10 cellular contexts compared by ENCODE assay signal in the genomic region with DNA sequence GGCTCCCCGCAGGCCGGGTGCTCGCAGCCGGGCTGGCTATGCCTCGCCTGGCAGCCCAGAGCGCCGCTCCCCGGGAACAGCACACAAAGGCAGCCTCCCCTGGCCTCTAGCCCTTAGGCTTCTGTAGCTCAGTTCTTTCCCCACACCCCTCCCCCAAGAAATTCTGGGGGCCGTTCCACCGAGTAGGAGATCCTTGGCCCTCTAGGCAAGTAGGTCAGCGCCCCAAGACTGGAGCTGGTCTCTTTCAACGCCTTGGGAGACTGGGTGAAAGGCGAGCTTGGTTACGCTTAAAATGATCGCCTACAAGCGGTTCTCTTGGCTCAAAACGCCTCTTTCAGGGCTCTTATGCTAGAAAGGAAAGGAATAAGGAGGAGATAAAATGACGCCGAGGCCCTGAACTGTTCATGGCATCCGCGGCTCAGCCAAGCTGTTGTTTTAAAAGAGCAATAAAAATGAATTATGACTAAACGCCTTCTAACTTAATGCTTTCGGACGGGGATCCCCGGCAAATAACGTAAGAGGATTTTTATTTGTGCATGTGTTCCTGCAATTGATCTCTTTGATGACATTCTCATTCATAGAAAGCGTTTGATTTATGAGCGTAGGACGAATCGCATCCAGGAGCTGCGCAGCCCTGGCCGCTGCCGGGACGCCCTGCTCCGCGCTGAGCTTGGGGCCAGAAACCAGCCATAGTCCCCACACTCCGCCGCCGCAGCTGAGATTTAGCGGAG. TPM values are rescaled to one million over a fixed set of nuclear protein-coding genes. Genes with fewer than 3 reads are reported as not detected.
DNase-seq lines count a peak whose midpoint lies in the region; ATAC-seq and TF ChIP-seq lines count a peak whose summit lies in the region.
"Had no signal": no experiment of that assay in that cellular context is flagged by ENCODE, and none has a peak within 500 bp of the region (broad histone marks: within the 10 kb centered on the region; RNA-seq: fewer than 3 reads in every experiment).

No MANE protein-coding gene starts in this region.

- H2BK120ac ChIP-seq in mesendoderm (ENCODE audit: low read depth, low read length) = no peak overlapping the region
- H2BK120ac ChIP-seq in H9 (ENCODE audit: low read depth, low read length, poor library complexity, severe bottlenecking) = no peak overlapping the region

- H4K8ac ChIP-seq in mesendoderm (ENCODE audit: low read depth, low read length) = no peak overlapping the region
- no peak overlapping the region for H4K8ac ChIP-seq in H9 (replicated peaks; ENCODE audit: insufficient read length, low read depth, low read length)

- H3K4me3 Mint-ChIP-seq in central memory CD8-positive, alpha-beta T cell = peak overlapping the region; percentile 12
- no peak overlapping the region for H3K4me3 Mint-ChIP-seq in activated naive CD8-positive, alpha-beta T cell treated with anti-CD3 and anti-CD28 coated beads for 36 hours
- H3K4me3 Mint-ChIP-seq in H9 = peak overlapping the region in 1 of 2 experiments; percentile 31; a peak in 1 of 5 replicates

- H3K56ac ChIP-seq in mesendoderm (ENCODE audit: low read length) = no peak overlapping the region
- no peak overlapping the region for H3K56ac ChIP-seq in H9 (ENCODE audit: insufficient read length, low read depth, low read length)

- H3K18ac ChIP-seq in mesendoderm (ENCODE audit: low read length) (no peak overlapping the region), H9 (ENCODE audit: insufficient read length, low read depth, low read length) (no peak overlapping the region)

- no peak for ATAC-seq in central memory CD8-positive, alpha-beta T cell (replicated peaks; ENCODE audit: extremely low read depth, poor library complexity, severe bottlenecking)

- no peak overlapping the region for H3K4me3 ChIP-seq in mesendoderm (ENCODE audit: low read length)
- peak overlapping the region in 1 of 3 donors; percentile 45 for H3K4me3 ChIP-seq in thyroid gland (replicated peaks in 1 of 3)

- H3K4me2 ChIP-seq in mesendoderm (ENCODE audit: low read length) (peak overlapping the region; percentile 20), H9 (ENCODE audit: insufficient read depth, insufficient read length, low read length) (no peak overlapping the region)

- H2BK15ac ChIP-seq in mesendoderm (replicated peaks; ENCODE audit: low read depth) (no peak overlapping the region), H9 (ENCODE audit: low read depth, low read length) (no peak overlapping the region)

- H3K9me3 Mint-ChIP-seq in central memory CD8-positive, alpha-beta T cell = no peaks in the 10 kb centered on the region
- H3K9me3 Mint-ChIP-seq in activated naive CD8-positive, alpha-beta T cell treated with anti-CD3 and anti-CD28 coated beads for 36 hours = no peaks in the 10 kb centered on the region
- peaks cover 8 to 27% of the 10 kb centered on the region in 2 experiments for H3K9me3 Mint-ChIP-seq in H9

- H2BK5ac ChIP-seq in mesendoderm (ENCODE audit: low read length) (no peak overlapping the region), H9 (ENCODE audit: insufficient read length, low read length) (no peak overlapping the region)

- no peak for TF ChIP-seq CTCF in thyroid gland (IDR thresholded peaks at IDR 0.05)
- no peak for TF ChIP-seq CTCF in H9 (conservative IDR thresholded peaks at IDR 0.05)

- H3K9ac ChIP-seq in mesendoderm (ENCODE audit: low read length) = no peak overlapping the region
- no peak overlapping the region for H3K9ac ChIP-seq in H9 (ENCODE audit: extremely low read depth, insufficient read length, low read length)

- no peak overlapping the region for H2AFZ ChIP-seq in H9 (ENCODE audit: low read length)

- no peak overlapping the region for H4K91ac ChIP-seq in H9 (ENCODE audit: insufficient read length, low read depth, low read length)

- H3T11ph ChIP-seq in H9 (ENCODE audit: low read length) = no peak overlapping the region

- H4K5ac ChIP-seq in mesendoderm (ENCODE audit: low read length) (no peak overlapping the region), H9 (ENCODE audit: insufficient read length, low read depth, low read length) (no peak overlapping the region)

- H3K79me1 ChIP-seq in mesendoderm (ENCODE audit: low read length) (no peaks in the 10 kb centered on the region), H9 (ENCODE audit: insufficient read depth, low read depth, low read length, poor library complexity, severe bottlenecking) (no peaks in the 10 kb centered on the region)

- H3K4me1 ChIP-seq in mesendoderm (ENCODE audit: control insufficient read depth, low read depth, low read length) (peaks cover 3% of the 10 kb centered on the region), thyroid gland (peaks cover 11 to 18% of the 10 kb centered on the region in 2 donors), H9 (ENCODE audit: insufficient read depth, low read length) (no peaks in the 10 kb centered on the region)

- H3K9me3 ChIP-seq in thyroid gland (no peaks in the 10 kb centered on the region), H9 (ENCODE audit: control insufficient read depth, low read depth, low read length) (no peaks in the 10 kb centered on the region)

- peaks cover 2% of the 10 kb centered on the region for H4K20me1 ChIP-seq in H9 (ENCODE audit: control insufficient read depth, insufficient read depth, insufficient read length)

- peak; percentile 68 to 83 (median 75) for DNase-seq in NCI-H1417 (lab: John Stamatoyannopoulos, UW)
- no peak for DNase-seq in NCI-H1417 treated with DMSO at 0.1 percent for 48 hours (lab: John Stamatoyannopoulos, UW)
- no peak for DNase-seq in central memory CD8-positive, alpha-beta T cell (ENCODE audit: low spot score in 2 of 2)
- peak; percentile 71 for DNase-seq in mesendoderm
- no peak for DNase-seq in thyroid gland
- no peak for DNase-seq in activated naive CD8-positive, alpha-beta T cell treated with anti-CD3 and anti-CD28 coated beads for 36 hours
- no peak for DNase-seq in H9
- no peak for DNase-seq in activated gamma-delta T cell treated with Interleukin-2 at 50 U/mL for 16 hours
- DNase-seq: KG1 had no signal

- peaks cover 18% of the 10 kb centered on the region for H3K36me3 Mint-ChIP-seq in central memory CD8-positive, alpha-beta T cell (ENCODE audit: insufficient read depth)
- peaks cover 2% of the 10 kb centered on the region for H3K36me3 Mint-ChIP-seq in activated naive CD8-positive, alpha-beta T cell treated with anti-CD3 and anti-CD28 coated beads for 36 hours
- no peaks in the 10 kb centered on the region for H3K36me3 Mint-ChIP-seq in H9 (ENCODE audit: insufficient read depth in 1 of 3, low read depth in 3 of 3)

- no peak overlapping the region for H2BK20ac ChIP-seq in H9 (ENCODE audit: low read depth, low read length, poor library complexity, severe bottlenecking)

- H3K27ac Mint-ChIP-seq in central memory CD8-positive, alpha-beta T cell (ENCODE audit: low read depth) = no peak overlapping the region
- H3K27ac Mint-ChIP-seq in activated naive CD8-positive, alpha-beta T cell treated with anti-CD3 and anti-CD28 coated beads for 36 hours = no peak overlapping the region
- no peak overlapping the region for H3K27ac Mint-ChIP-seq in H9

- H3K79me2 ChIP-seq in mesendoderm (ENCODE audit: control insufficient read depth, insufficient read depth, low read length) (no peaks in the 10 kb centered on the region), H9 (ENCODE audit: insufficient read depth, low read length) (no peaks in the 10 kb centered on the region)

- no peak overlapping the region for H3K4ac ChIP-seq in mesendoderm (ENCODE audit: low read depth, low read length)
- H3K4ac ChIP-seq in H9 (ENCODE audit: low read depth, low read length) = no peak overlapping the region

- H2AK5ac ChIP-seq in mesendoderm (ENCODE audit: low read length) (no peak overlapping the region), H9 (ENCODE audit: insufficient read length, low read length) (no peak overlapping the region)

- peaks cover 50% of the 10 kb centered on the region for H3K4me1 Mint-ChIP-seq in central memory CD8-positive, alpha-beta T cell
- H3K4me1 Mint-ChIP-seq in activated naive CD8-positive, alpha-beta T cell treated with anti-CD3 and anti-CD28 coated beads for 36 hours = peaks cover 30% of the 10 kb centered on the region
- peaks cover 38 to 66% of the 10 kb centered on the region in 2 experiments for H3K4me1 Mint-ChIP-seq in H9

- H3K23ac ChIP-seq in mesendoderm (ENCODE audit: low read length) (no peak overlapping the region), H9 (ENCODE audit: insufficient read length, low read depth, low read length) (no peak overlapping the region)

- no CpG with 5 or more reads among the region's 40 CpGs for WGBS in mesendoderm (ENCODE audit: extremely low coverage, insufficient coverage, low lambda C conversion rate)
- 15 to 17% methylated on average over 36 to 39 of the region's 40 CpGs for WGBS in thyroid gland, 2 donors
- no CpG with 5 or more reads among the region's 40 CpGs for WGBS in H9 (ENCODE audit: extremely low coverage, insufficient read length, low lambda C conversion rate)

- TF ChIP-seq POLR2A in thyroid gland (IDR thresholded peaks at IDR 0.05) = no peak

- H3K23me2 ChIP-seq in H9 (ENCODE audit: insufficient read length, low read depth, low read length, poor library complexity, severe bottlenecking) = peaks cover 7% of the 10 kb centered on the region

- no peak overlapping the region for H2BK12ac ChIP-seq in H9 (ENCODE audit: insufficient read length, low read depth, low read length)

- peaks cover 83% of the 10 kb centered on the region for H3K27me3 ChIP-seq in mesendoderm (ENCODE audit: insufficient read depth, low read length, poor library complexity)
- peaks cover 46% of the 10 kb centered on the region for H3K27me3 ChIP-seq in thyroid gland
- peaks cover 96% of the 10 kb centered on the region for H3K27me3 ChIP-seq in H9 (ENCODE audit: insufficient read depth, low read length)

- no peak overlapping the region for H3K14ac ChIP-seq in H9 (ENCODE audit: insufficient read depth, low read length)

- no peak overlapping the region for H3K27ac ChIP-seq in mesendoderm (ENCODE audit: low read depth, low read length)
- H3K27ac ChIP-seq in thyroid gland = peak overlapping the region; percentile 38 to 74 (median 69)
- H3K27ac ChIP-seq in H9 (ENCODE audit: insufficient read length, low read depth, low read length) = no peak overlapping the region

- H3K36me3 ChIP-seq in mesendoderm (ENCODE audit: control insufficient read depth, insufficient read depth, low read length) = no peaks in the 10 kb centered on the region
- H3K36me3 ChIP-seq in thyroid gland = no peaks in the 10 kb centered on the region

- peaks cover 72% of the 10 kb centered on the region for H3K27me3 Mint-ChIP-seq in central memory CD8-positive, alpha-beta T cell
- peaks cover 92% of the 10 kb centered on the region for H3K27me3 Mint-ChIP-seq in activated naive CD8-positive, alpha-beta T cell treated with anti-CD3 and anti-CD28 coated beads for 36 hours
- peaks cover 100% of the 10 kb centered on the region for H3K27me3 Mint-ChIP-seq in H9 (ENCODE audit: low read depth)

- intact Hi-C loops in thyroid gland (cut with DNase I) = no loop called here

RNA-seq across cellular contexts. Expression of a gene that starts 2.9 kb away (rescaled TPM):
- 0.56 TPM for polyA plus RNA-seq in mesendoderm (2013, experiment 1 of 2)
- 0.91 TPM for polyA plus RNA-seq in mesendoderm (2013, experiment 2 of 2)
- total RNA-seq in thyroid gland (under 1 TPM in 2 of 4 donors, not detected in 2; 0.67 to 0.78 TPM), H9 (2021) (0.11 TPM in 1 of 2 replicates, not detected in the other)
- total RNA-seq in activated naive CD8-positive, alpha-beta T cell treated with anti-CD3 and anti-CD28 coated beads for 36 hours = under 1 TPM; 0.24 to 0.35 TPM

RNA-seq across cellular contexts. Expression of a gene that starts 3.8 kb away (rescaled TPM):
- 0.04 TPM for polyA plus RNA-seq in mesendoderm (2013, experiment 1 of 2)
- 0.03 TPM for polyA plus RNA-seq in mesendoderm (2013, experiment 2 of 2)
- total RNA-seq in thyroid gland (1 to 10 TPM in 2 of 4 donors, under 1 TPM in 2; 0.73 to 2.7 (median 1.7) TPM), H9 (2021) (not detected in 2 replicates)
- total RNA-seq in activated naive CD8-positive, alpha-beta T cell treated with anti-CD3 and anti-CD28 coated beads for 36 hours = not detected
- total RNA-seq: T-helper 2 cell treated with Interferon-gamma antibody and Interleukin-4, amounts not matched to agents 100 ng/mL and 5 ng/mL, for 36 hours had no signal

RNA-seq across cellular contexts. Expression of a gene that starts 31.9 kb away (rescaled TPM):
- polyA plus RNA-seq in mesendoderm (2013, experiment 1 of 2) = not detected
- polyA plus RNA-seq in mesendoderm (2013, experiment 2 of 2) = not detected
- total RNA-seq in thyroid gland (1 to 10 TPM in 3 of 4 donors, under 1 TPM in 1; 0.56 to 2.1 (median 1.3) TPM), H9 (2021) (not detected in 2 replicates)
- not detected for total RNA-seq in activated naive CD8-positive, alpha-beta T cell treated with anti-CD3 and anti-CD28 coated beads for 36 hours

RNA-seq across cellular contexts. Expression of a gene that starts 44.8 kb away (rescaled TPM):
- not detected for polyA plus RNA-seq in mesendoderm (2013, experiment 1 of 2)
- polyA plus RNA-seq in mesendoderm (2013, experiment 2 of 2) = not detected
- total RNA-seq in thyroid gland (1 to 10 TPM; 2.0 to 4.4 (median 3.3) TPM), H9 (2021) (not detected in 2 replicates)
- not detected for total RNA-seq in activated naive CD8-positive, alpha-beta T cell treated with anti-CD3 and anti-CD28 coated beads for 36 hours
- total RNA-seq: T-helper 2 cell treated with Interferon-gamma antibody and Interleukin-4, amounts not matched to agents 100 ng/mL and 5 ng/mL, for 36 hours had no signal

RNA-seq across cellular contexts. Expression of a gene that starts 48.9 kb away (rescaled TPM):
- polyA plus RNA-seq in mesendoderm (2013, experiment 1 of 2) = not detected
- polyA plus RNA-seq in mesendoderm (2013, experiment 2 of 2) = not detected
- 1 to 10 TPM in 2 of 4 donors, not detected in 2; 1.1 to 1.6 TPM for total RNA-seq in thyroid gland
- not detected for total RNA-seq in activated naive CD8-positive, alpha-beta T cell treated with anti-CD3 and anti-CD28 coated beads for 36 hours
- total RNA-seq in H9 (2021) = not detected in 2 replicates
- total RNA-seq: T-helper 2 cell treated with Interferon-gamma antibody and Interleukin-4, amounts not matched to agents 100 ng/mL and 5 ng/mL, for 36 hours had no signal

Comparison
In these comparisons a context has a peak if more than half of its experiments do, and no peak if none do; other contexts are left out.
1. DNase-seq: peak in NCI-H1417 (3 of 3) and mesendoderm (single experiment); none in NCI-H1417 treated with DMSO at 0.1 percent for 48 hours (single experiment), central memory CD8-positive, alpha-beta T cell (0 of 2), thyroid gland (0 of 2), activated naive CD8-positive, alpha-beta T cell treated with anti-CD3 and anti-CD28 coated beads for 36 hours (single experiment), H9 (single experiment) and activated gamma-delta T cell treated with Interleukin-2 at 50 U/mL for 16 hours (single experiment).
2. H3K27ac ChIP-seq: peak in thyroid gland (3 of 3); none in mesendoderm (single experiment) and H9 (single experiment).